13 cellular contexts compared by ENCODE assay signal in genomic region chr9:124217839-124218437, GRCh38. TPM values are rescaled to one million over a fixed set of nuclear protein-coding genes. Genes with fewer than 3 reads are reported as not detected.
DNase-seq lines count a peak whose midpoint lies in the region; ATAC-seq, FAIRE-seq and TF ChIP-seq lines count a peak whose summit lies in the region.
"Had no signal": no experiment of that assay in that cellular context is flagged by ENCODE, and none has a peak within 500 bp of the region (broad histone marks: within the 10 kb centered on the region; RNA-seq: fewer than 3 reads in every experiment).

No MANE protein-coding gene starts in this region.

- in situ Hi-C loops in HepG2 (cut with HindIII; ENCODE audit: extremely low pct_ligation_motif_present, low pct_unique_long_range_greater_than_20kb): no loop called here

- DNase-seq in CD14-positive monocyte (ENCODE audit: low spot score) (no peak), HepG2 (ENCODE audit: low spot score) (no peak), HTR-8/SVneo (ENCODE audit: insufficient read length, low spot score) (no peak), esophagus squamous epithelium (lab: John Stamatoyannopoulos, UW) (no peak)
- DNase-seq in stimulated activated CD4-positive, alpha-beta T cell treated with anti-CD3 and anti-CD28 coated beads, Interleukin-15, amount 100 ng/mL, for 24 hours: no peak
- DNase-seq: activated naive CD4-positive, alpha-beta T cell treated with anti-CD3 and anti-CD28 coated beads, Interleukin-2, amount 50 U/mL, for 16 hours; COR-L47; NCI-H526 treated with DMSO at 0.1 percent for 48 hours had no signal

- H3K27me3 Mint-ChIP-seq in CD14-positive monocyte (ENCODE audit: low read depth in 3 of 3): no peaks in the 10 kb centered on the region

- peak; percentile 38 for ATAC-seq in GM21825 (IDR thresholded peaks at IDR 0.05; ENCODE audit: unreplicated experiment)
- no peak for ATAC-seq in HepG2
- ATAC-seq in GM18870 (IDR thresholded peaks at IDR 0.05; ENCODE audit: unreplicated experiment): no peak

- TF ChIP-seq EP300 in HepG2 (IDR thresholded peaks at IDR 0.05; ENCODE audit: low read depth in 2 of 2, low read length in 2 of 2) (no peak), HepG2 (CRISPR knock-in tag; IDR thresholded peaks at IDR 0.05; ENCODE audit: borderline replicate concordance) (no peak)

- H2AFZ ChIP-seq in SU-DHL-6 (ENCODE audit: low read depth, low read length, severe bottlenecking) (no peak overlapping the region), HepG2 (ENCODE audit: low read length) (no peak overlapping the region)
- H2AFZ ChIP-seq: GM23248 had no signal

- H3K27me3 ChIP-seq in SU-DHL-6 (ENCODE audit: low read length) (no peaks in the 10 kb centered on the region), HepG2 (ENCODE audit: control insufficient read depth in 1 of 2, insufficient read depth in 2 of 2, low read length in 2 of 2) (peaks cover 0 to 2% of the 10 kb centered on the region in 2 experiments; a peak in 1 of 5 replicates), esophagus squamous epithelium (no peaks in the 10 kb centered on the region)

- H3K4me1 ChIP-seq in HepG2 (ENCODE audit: insufficient read depth, low read length) (peaks cover 61% of the 10 kb centered on the region), esophagus squamous epithelium (peaks cover 0 to 78% (median 39%) of the 10 kb centered on the region in 3 donors)

- H3K4me2 ChIP-seq in SU-DHL-6 (ENCODE audit: low read depth, low read length, poor library complexity, severe bottlenecking) (peak overlapping the region; percentile 68), HepG2 (ENCODE audit: low read depth, low read length) (peak overlapping the region; percentile 54)

- H3K27ac ChIP-seq in SU-DHL-6 (ENCODE audit: low read depth, low read length) (peak overlapping the region; percentile 97), HepG2 (ENCODE audit: extremely low read length, insufficient read depth, low read length) (no peak overlapping the region), esophagus squamous epithelium (peak overlapping the region in 2 of 4 donors; percentile 33 to 64)
- H3K27ac ChIP-seq: GM23248, prostate gland had no signal

- WGBS in HepG2 (ENCODE audit: low lambda C conversion rate): 76% methylated on average over 8 of the region's 8 CpGs
- WGBS in esophagus squamous epithelium, 2 donors: 70 to 73% methylated on average over 7 to 8 of the region's 8 CpGs

- peak overlapping the region; percentile 97 to 100 (median 99) for H3K27ac Mint-ChIP-seq in CD14-positive monocyte

- H3K9me2 ChIP-seq in SU-DHL-6 (replicated peaks; ENCODE audit: insufficient read depth, low read length): no peaks in the 10 kb centered on the region

- H3K36me3 Mint-ChIP-seq in CD14-positive monocyte: peaks cover 0 to 5% of the 10 kb centered on the region in 2 donors

- no peak for TF ChIP-seq CTCF in CD14-positive monocyte (IDR thresholded peaks at IDR 0.05)
- TF ChIP-seq CTCF in SU-DHL-6 (IDR thresholded peaks at IDR 0.05; ENCODE audit: insufficient read depth, low read length, poor library complexity, severe bottlenecking): no peak
- no peak for TF ChIP-seq CTCF in HepG2 (CRISPR knock-in tag; IDR thresholded peaks at IDR 0.05)
- TF ChIP-seq CTCF in esophagus squamous epithelium (IDR thresholded peaks at IDR 0.05): no peak

- no peaks in the 10 kb centered on the region for H3K9me3 Mint-ChIP-seq in CD14-positive monocyte

- TF ChIP-seq RAD21 in HepG2 (CRISPR knock-in tag; IDR thresholded peaks at IDR 0.05): no peak

- H3K79me2 ChIP-seq in SU-DHL-6 (ENCODE audit: insufficient read depth, low read length) (no peaks in the 10 kb centered on the region), HepG2 (ENCODE audit: insufficient read depth, low read length) (no peaks in the 10 kb centered on the region)

- FAIRE-seq in HepG2 (lab: Jason Lieb, UNC): no peak
- FAIRE-seq in HTR-8/SVneo (lab: Jason Lieb, UNC): no peak

- H3K36me3 ChIP-seq in SU-DHL-6 (ENCODE audit: low read length): no peaks in the 10 kb centered on the region
- no peaks in the 10 kb centered on the region for H3K36me3 ChIP-seq in HepG2 (replicated peaks in 1 of 2; ENCODE audit: control insufficient read depth in 1 of 2, insufficient read depth in 2 of 2, low read length in 2 of 2)
- no peaks in the 10 kb centered on the region for H3K36me3 ChIP-seq in esophagus squamous epithelium
- H3K36me3 ChIP-seq: prostate gland had no signal

- no peak overlapping the region for H3K4me3 ChIP-seq in SU-DHL-6 (ENCODE audit: insufficient read depth, low read length, poor library complexity, severe bottlenecking)
- H3K4me3 ChIP-seq in HepG2 (replicated peaks in 1 of 3; ENCODE audit: insufficient read depth in 1 of 3, low read depth in 2 of 3, low read length in 3 of 3): no peak overlapping the region
- H3K4me3 ChIP-seq in esophagus squamous epithelium: no peak overlapping the region
- H3K4me3 ChIP-seq: GM23248, prostate gland had no signal

- H4K20me1 ChIP-seq in SU-DHL-6 (ENCODE audit: low read depth, low read length): no peaks in the 10 kb centered on the region
- no peaks in the 10 kb centered on the region for H4K20me1 ChIP-seq in HepG2 (ENCODE audit: insufficient read depth, low read length)

- no TSS peak for BruUV-seq in HepG2 (replicated peaks; lab: Mats Ljungman, UMichigan)

- intact Hi-C loops in CD14-positive monocyte (cut with micrococcal nuclease): loop anchor here (2.0 to 5.0 kb wide), 2 partner anchors 15 to 39 kb away; partner anchors contain the start of gene NEK6 (in 1 of the 2)
- intact Hi-C loops in HepG2 (cut with micrococcal nuclease; ENCODE audit: unreplicated experiment): no loop called here
- intact Hi-C loops in esophagus squamous epithelium (cut with DNase I): no loop called here

- TF ChIP-seq POLR2A in HepG2 (IDR thresholded peaks at IDR 0.05; ENCODE audit: insufficient read depth in 1 of 2, low read depth in 2 of 2, low read length in 2 of 2) (no peak), esophagus squamous epithelium (IDR thresholded peaks at IDR 0.05) (no peak)

- H3K9ac ChIP-seq in SU-DHL-6 (ENCODE audit: low read length): peak overlapping the region; percentile 61
- no peak overlapping the region for H3K9ac ChIP-seq in HepG2 (ENCODE audit: insufficient read depth, low read depth, low read length)
- H3K9ac ChIP-seq: GM23248 had no signal

- peaks cover 98% of the 10 kb centered on the region for H3K4me1 Mint-ChIP-seq in CD14-positive monocyte

- H3K4me3 Mint-ChIP-seq in CD14-positive monocyte: no peak overlapping the region

- peaks cover 47% of the 10 kb centered on the region for H3F3A ChIP-seq in SU-DHL-6 (ENCODE audit: insufficient read depth)

- CTCF ChIA-PET in HepG2 (lab: Yijun Ruan, JAX; ENCODE audit: low intra/inter-chr PET ratio, low total read pairs): no interaction called here

- H3K9me3 ChIP-seq in SU-DHL-6 (ENCODE audit: insufficient read depth, low read length) (no peaks in the 10 kb centered on the region), HepG2 (ENCODE audit: low read length) (no peaks in the 10 kb centered on the region), esophagus squamous epithelium (no peaks in the 10 kb centered on the region)
- H3K9me3 ChIP-seq: prostate gland had no signal

- POLR2A ChIA-PET in HepG2 (lab: Yijun Ruan, JAX): interaction anchor here (1.4 to 1.5 kb wide), 2 partner anchors 38 to 41 kb away, joined by 3 to 9 read pairs; no protein-coding TSS in a partner anchor

TF ChIP-seq in HepG2, 621 proteins besides CTCF, POLR2A, EP300 and RAD21:
- TF ChIP-seq ZNF496 (CRISPR knock-in tag; IDR thresholded peaks at IDR 0.05; ENCODE audit: insufficient replicate concordance) (no peak), SRSF4 (IDR thresholded peaks at IDR 0.05; ENCODE audit: low read depth, low read length, poor library complexity, severe bottlenecking) (no peak), ZNF800 (CRISPR knock-in tag; IDR thresholded peaks at IDR 0.05) (no peak)

RNA-seq across cellular contexts. Expression of gene NEK6, which starts 39.8 kb away (rescaled TPM):
- polyA plus RNA-seq in CD14-positive monocyte: 10 to 100 TPM; 26.1 to 35.8 TPM
- total RNA-seq in HepG2 (2016; rRNA removed; fragmentation: Illumina TruSeq; extraction: Trizol): 30.4 and 44.7 TPM in 2 replicates
- total RNA-seq in HepG2 (2016; cell fraction: cytosol; rRNA removed; fragmentation: Illumina TruSeq; extraction: Trizol; ENCODE audit: low read depth): 24.6 and 26.3 TPM in 2 replicates
- total RNA-seq in HepG2 (2016; cell fraction: insoluble cytoplasmic fraction; rRNA removed; fragmentation: Illumina TruSeq; extraction: Trizol): 33.2 and 37.5 TPM in 2 replicates
- total RNA-seq in HepG2 (2016; cell fraction: membrane; rRNA removed; fragmentation: Illumina TruSeq; extraction: Trizol): 49.4 and 52.7 TPM in 2 replicates
- 18.1 and 19.8 TPM in 2 replicates for total RNA-seq in HepG2 (2016; cell fraction: nucleus; rRNA removed; fragmentation: Illumina TruSeq; extraction: Trizol)
- polyA plus RNA-seq in HepG2 (2011; rRNA removed): 119 and 127 TPM in 2 replicates
- 131 and 138 TPM in 2 replicates for polyA plus RNA-seq in HepG2 (2011; cell fraction: cytosol; rRNA removed)
- polyA plus RNA-seq in HepG2 (2011; cell fraction: nucleus; rRNA removed): 94.1 and 101 TPM in 2 replicates
- polyA plus RNA-seq in HepG2 (2012): 75.9 and 86.0 TPM in 2 replicates
- polyA plus RNA-seq in HepG2 (2016; cell fraction: cytosol; fragmentation: Illumina TruSeq; extraction: Trizol; ENCODE audit: low read depth): 55.6 and 62.7 TPM in 2 replicates
- 71.0 and 74.4 TPM in 2 replicates for polyA plus RNA-seq in HepG2 (2016; cell fraction: insoluble cytoplasmic fraction; fragmentation: Illumina TruSeq; extraction: Trizol; ENCODE audit: low read depth)
- polyA plus RNA-seq in HepG2 (2016; cell fraction: membrane; fragmentation: Illumina TruSeq; extraction: Trizol; ENCODE audit: low read depth): 68.1 and 79.5 TPM in 2 replicates
- 41.9 and 42.8 TPM in 2 replicates for polyA plus RNA-seq in HepG2 (2016; cell fraction: nucleus; fragmentation: Illumina TruSeq; extraction: Trizol; ENCODE audit: insufficient read depth, low read depth)
- polyA minus RNA-seq in HepG2 (2011; rRNA and poly(A)+ RNA removed; ENCODE audit: low replicate concordance): 13.4 and 281 TPM in 2 replicates
- 74.6 and 87.4 TPM in 2 replicates for polyA minus RNA-seq in HepG2 (2011; cell fraction: cytosol; rRNA and poly(A)+ RNA removed)
- 49.3 and 50.8 TPM in 2 replicates for polyA minus RNA-seq in HepG2 (2011; cell fraction: nucleus; rRNA and poly(A)+ RNA removed)
- 10 to 100 TPM in 2 of 4 donors, 1 to 10 TPM in 2; 2.0 to 15.3 (median 7.3) TPM for total RNA-seq in esophagus squamous epithelium

Comparison
In these comparisons a context has a peak if more than half of its experiments do, and no peak if none do; other contexts are left out.
1. intact Hi-C loops: an anchor here in CD14-positive monocyte (2.0 to 5.0 kb wide); none called in HepG2 and esophagus squamous epithelium.